In the genomic region with DNA sequence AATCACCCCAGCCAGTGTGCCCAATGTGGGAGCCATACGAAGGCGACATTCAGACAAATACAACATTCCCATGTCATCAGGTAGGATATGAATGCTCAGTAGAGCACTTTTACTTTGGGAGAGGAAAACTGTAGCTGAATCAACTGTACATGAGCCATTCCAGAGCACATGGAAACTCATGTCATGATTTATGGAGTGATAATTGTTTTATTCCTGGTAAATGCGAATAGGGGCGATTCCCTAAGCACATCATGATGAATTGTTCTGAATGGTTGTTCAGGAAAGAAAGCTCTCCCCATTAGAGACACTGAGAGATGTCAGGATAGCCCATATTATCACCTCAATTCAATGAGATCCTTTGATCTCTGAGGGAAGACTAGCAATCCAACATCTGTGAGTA, we compare ENCODE assay signal across 21 cellular contexts.
"Had no signal": no experiment of that assay in that cellular context is flagged by ENCODE, and none has a peak within 500 bp of the region (broad histone marks: within the 10 kb centered on the region; RNA-seq: fewer than 3 reads in every experiment).

No MANE protein-coding gene starts in this region.

- H3K9me3 ChIP-seq: breast epithelium, left lung, prostate gland, right atrium auricular region, thoracic aorta, vagina had no signal

- DNase-seq: activated B cell treated with CpG ODN at 0.5 μM for 24 hours; activated CD4-positive, alpha-beta T cell treated with anti-CD3 and anti-CD28 coated beads for 36 hours; activated CD4-positive, alpha-beta T cell treated with anti-CD3 and anti-CD28 coated beads, Interleukin-2, amount 50 U/mL, for 4 hours; activated CD8-positive, alpha-beta memory T cell treated with anti-CD3 and anti-CD28 coated beads, Interleukin-2, amount 50 U/mL, for 48 hours; activated naive CD4-positive, alpha-beta T cell treated with Interleukin-2 at 50 U/mL for 16 hours; activated naive CD8-positive, alpha-beta T cell treated with anti-CD3 and anti-CD28 coated beads for 36 hours; activated T-cell treated with anti-CD3 and anti-CD28 coated beads, Interleukin-2, amount 50 U/mL, for 4 hours; endodermal cell; kidney; left lung; naive thymus-derived CD8-positive, alpha-beta T cell; stimulated activated CD4-positive, alpha-beta T cell treated with anti-CD3 and anti-CD28 coated beads, Interleukin-4, amount 100 ng/mL, for 24 hours; stimulated activated naive CD4-positive, alpha-beta T cell treated with Interleukin-2 at 50 U/mL for 16 hours; T1000 had no signal

- H3K27me3 ChIP-seq: breast epithelium, left lung, right atrium auricular region, vagina had no signal

- H3K4me3 ChIP-seq: breast epithelium, coronary artery, left lung, lung, prostate gland, right atrium auricular region, thoracic aorta, vagina had no signal

- H3K36me3 ChIP-seq: breast epithelium, left lung, prostate gland, right atrium auricular region, thoracic aorta, vagina had no signal

- H3K27ac ChIP-seq: breast epithelium, coronary artery, left lung, prostate gland, right atrium auricular region, thoracic aorta, vagina had no signal

- H3K4me1 ChIP-seq: breast epithelium, left lung, prostate gland, vagina had no signal

- ATAC-seq: activated CD4-positive, alpha-beta T cell treated with anti-CD3 and anti-CD28 coated beads for 36 hours; activated T-cell treated with anti-CD3 and anti-CD28 coated beads, Interleukin-2, amount 50 U/mL, for 4 hours; left lung; naive thymus-derived CD8-positive, alpha-beta T cell had no signal
